Comparison of ENCODE assay signal across 21 cellular contexts in the genomic region with DNA sequence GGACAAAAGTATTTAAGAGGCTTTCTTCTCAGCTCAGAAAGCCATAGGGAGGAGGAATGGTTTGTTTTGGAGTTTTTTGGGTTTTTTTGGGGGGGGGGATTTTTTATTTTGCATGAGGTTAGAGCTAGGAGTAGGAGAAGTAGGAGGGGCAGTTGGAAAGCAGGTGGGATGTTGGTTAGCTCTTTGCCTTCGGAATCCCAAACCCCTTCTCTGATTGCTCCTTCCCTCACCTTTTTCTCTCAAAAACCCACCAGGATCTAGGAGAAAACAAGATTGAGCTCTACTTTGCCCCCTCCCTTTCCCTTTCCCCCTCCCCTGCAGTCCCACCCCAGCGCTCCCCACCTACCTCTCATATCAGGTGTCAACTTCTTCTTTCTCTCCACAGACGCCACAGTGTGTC. TPM values are rescaled to one million over a fixed set of nuclear protein-coding genes. Genes with fewer than 3 reads are reported as not detected.
"Had no signal": no experiment of that assay in that cellular context is flagged by ENCODE, and none has a peak within 500 bp of the region (broad histone marks: within the 10 kb centered on the region; RNA-seq: fewer than 3 reads in every experiment).

No MANE protein-coding gene starts in this region.

- H3K4me3 ChIP-seq: cardiac muscle cell, prostate gland, tibial nerve, vagina had no signal

- H3K36me3 ChIP-seq: cardiac muscle cell, prostate gland, tibial nerve, vagina had no signal

- H3K27ac ChIP-seq: cardiac muscle cell, prostate gland, vagina, VCaP had no signal

- H3K9me3 ChIP-seq: prostate gland, tibial nerve, vagina had no signal

- ATAC-seq: activated CD4-positive, CD25-positive, alpha-beta regulatory T cell treated with anti-CD3 and anti-CD28 coated beads, Interleukin-2, amount 50 U/mL, for 24 hours; activated T-cell treated with anti-CD3 and anti-CD28 coated beads, Interleukin-2, amount 50 U/mL, for 72 hours; esophagus mucosa; left ventricle myocardium superior; naive thymus-derived CD4-positive, alpha-beta T cell; stimulated activated naive CD8-positive, alpha-beta T cell treated with anti-CD3 and anti-CD28 coated beads, Interleukin-15, Interleukin-2, amounts not matched to agents 100 U/mL and 50 U/mL, for 24 hours; T-cell had no signal

- DNase-seq: activated CD4-positive, alpha-beta memory T cell treated with anti-CD3 and anti-CD28 coated beads, Interleukin-2, amount 10 ng/mL, durations not matched to agents 7 days and 5 days; activated CD4-positive, alpha-beta T cell treated with anti-CD3 and anti-CD28 coated beads, Interleukin-2, amount 10 ng/mL, durations not matched to agents 24 days and 14 days; activated effector memory CD4-positive, alpha-beta T cell treated with Interleukin-2 at 50 U/mL for 16 hours; activated naive CD4-positive, alpha-beta T cell treated with anti-CD3 and anti-CD28 coated beads, Interleukin-2, amount 10 ng/mL, durations not matched to agents 7 days and 5 days; activated T-cell treated with anti-CD3 and anti-CD28 coated beads, Interleukin-2, amount 50 U/mL, for 72 hours; amygdala; effector memory CD4-positive, alpha-beta T cell; hypothalamus; left ventricle myocardium superior; naive thymus-derived CD4-positive, alpha-beta T cell; stimulated activated CD4-positive, alpha-beta T cell treated with anti-CD3 and anti-CD28 coated beads, Interleukin-12 subunit alpha, Interleukin-12 subunit beta, amount 100 ng/mL, for 4 hours; stimulated activated CD4-positive, alpha-beta T cell treated with anti-CD3 and anti-CD28 coated beads, Interleukin-4, amount 100 ng/mL, for 4 hours; stimulated activated naive CD8-positive, alpha-beta T cell treated with anti-CD3 and anti-CD28 coated beads, Interleukin-15, Interleukin-2, amounts not matched to agents 100 U/mL and 50 U/mL, for 24 hours; T-cell had no signal

- H3K27me3 ChIP-seq: tibial nerve, vagina had no signal

RNA-seq across cellular contexts. Expression of a gene that starts 12.2 kb away (rescaled TPM):
- polyA plus RNA-seq: naive thymus-derived CD4-positive, alpha-beta T cell had no signal
